In genomic region chrX:81337805-81338204, GRCh38 we compare ENCODE assay signal across 8 cellular contexts.
"Had no signal": no experiment of that assay in that cellular context is flagged by ENCODE, and none has a peak within 500 bp of the region (broad histone marks: within the 10 kb centered on the region; RNA-seq: fewer than 3 reads in every experiment).

No MANE protein-coding gene starts in this region.

- FAIRE-seq: H1, H54, HTR-8/SVneo, K562 had no signal

- ATAC-seq: GM23338, K562 had no signal

- H3K4me2 ChIP-seq: GM23338 had no signal

- H3K27ac Mint-ChIP-seq: GM23338 had no signal

- H3K4me3 Mint-ChIP-seq: GM23338, H9 had no signal

- DNase-seq: H9, HCEC 1CT, IMR-90 had no signal

- H2AFZ ChIP-seq: GM23338 had no signal

- H3K4me3 ChIP-seq: GM23338, K562 had no signal
